Comparison of ENCODE assay signal across 10 cellular contexts in genomic region chr1:201715801-201716741, GRCh38.
DNase-seq lines count a peak whose midpoint lies in the region; ATAC-seq, FAIRE-seq and TF ChIP-seq lines count a peak whose summit lies in the region.
"Had no signal": no experiment of that assay in that cellular context is flagged by ENCODE, and none has a peak within 500 bp of the region (broad histone marks: within the 10 kb centered on the region; RNA-seq: fewer than 3 reads in every experiment).

No MANE protein-coding gene starts in this region.

- peaks cover 0 to 8% (median 0%) of the 10 kb centered on the region in 5 donors for H3K36me3 Mint-ChIP-seq in naive thymus-derived CD4-positive, alpha-beta T cell
- H3K36me3 Mint-ChIP-seq in activated CD4-positive, alpha-beta memory T cell treated with anti-CD3 and anti-CD28 coated beads for 36 hours: no peaks in the 10 kb centered on the region

- POLR2A ChIA-PET in AG04450 (lab: Yijun Ruan, JAX): interaction anchor here (0.9 to 2.1 kb wide), 3 partner anchors 21 to 76 kb away, joined by 3 to 8 read pairs (median 4); no protein-coding TSS in a partner anchor
- POLR2A ChIA-PET in K562 (lab: Yijun Ruan, JAX): interaction anchor here (0.7 to 1.7 kb wide), 3 partner anchors 15 to 66 kb away, joined by 3 to 6 read pairs (median 4); no protein-coding TSS in a partner anchor
- POLR2A ChIA-PET in naive thymus-derived CD4-positive, alpha-beta T cell (lab: Charles Lee): no interaction called here
- POLR2A ChIA-PET in activated CD4-positive, alpha-beta memory T cell treated with anti-CD3 and anti-CD28 coated beads for 36 hours (lab: Charles Lee): no interaction called here

- H3K79me2 ChIP-seq in K562 (ENCODE audit: control insufficient read depth, insufficient read depth, low read length): no peaks in the 10 kb centered on the region

- no peaks in the 10 kb centered on the region for H3K9me3 Mint-ChIP-seq in naive thymus-derived CD4-positive, alpha-beta T cell
- H3K9me3 Mint-ChIP-seq in activated CD4-positive, alpha-beta memory T cell treated with anti-CD3 and anti-CD28 coated beads for 36 hours: no peaks in the 10 kb centered on the region

- H3K4me1 ChIP-seq in K562 (replicated peaks in 1 of 2; ENCODE audit: control insufficient read depth in 2 of 2, insufficient read depth in 2 of 2, low read length in 2 of 2): peaks cover 18 to 24% of the 10 kb centered on the region in 2 experiments
- H3K4me1 ChIP-seq in naive thymus-derived CD4-positive, alpha-beta T cell (ENCODE audit: control insufficient read depth in 2 of 2, insufficient read depth in 2 of 2, low read length in 2 of 2): no peaks in the 10 kb centered on the region

- H3K36me3 ChIP-seq in K562 (ENCODE audit: control insufficient read depth, insufficient read depth, low read length): peaks cover 17% of the 10 kb centered on the region; the same call in 1 of the 3 replicates
- no peaks in the 10 kb centered on the region for H3K36me3 ChIP-seq in naive thymus-derived CD4-positive, alpha-beta T cell (ENCODE audit: control insufficient read depth in 2 of 3, insufficient read depth in 3 of 3, low read length in 3 of 3)

- DNase-seq in AG04450 (ENCODE audit: low read depth, low spot score): no peak
- peak; percentile 87 for DNase-seq in KBM-7
- no peak for DNase-seq in K562 (ENCODE audit: extremely low read depth in 1 of 4, low spot score in 3 of 4)
- no peak for DNase-seq in naive thymus-derived CD4-positive, alpha-beta T cell
- DNase-seq in activated CD4-positive, alpha-beta memory T cell treated with anti-CD3 and anti-CD28 coated beads for 36 hours: no peak
- no peak for DNase-seq in LoVo (ENCODE audit: low spot score)
- no peak for DNase-seq in GF-D8 (lab: John Stamatoyannopoulos, UW)
- DNase-seq: activated T-cell treated with anti-CD3 and anti-CD28 coated beads, Interleukin-2, amount 50 U/mL, for 48 hours had no signal

- CTCF ChIA-PET in AG04450 (lab: Charles Lee): interaction anchor here (10.4 kb wide), 1 partner anchor 79 kb away, joined by 232 read pairs; no protein-coding TSS in a partner anchor
- CTCF ChIA-PET in K562 (lab: Yijun Ruan, JAX; ENCODE audit: low intra/inter-chr PET ratio): no interaction called here
- CTCF ChIA-PET in naive thymus-derived CD4-positive, alpha-beta T cell (lab: Charles Lee): no interaction called here
- CTCF ChIA-PET in activated CD4-positive, alpha-beta memory T cell treated with anti-CD3 and anti-CD28 coated beads for 36 hours (lab: Charles Lee): interaction anchor here (17.1 kb wide), 1 partner anchor 74 kb away, joined by 298 read pairs; no protein-coding TSS in a partner anchor

- intact Hi-C loops in K562 (cut with micrococcal nuclease): loop anchor here (2.0 to 10.0 kb wide), 2 partner anchors 35 to 259 kb away; no protein-coding TSS in a partner anchor
- intact Hi-C loops in naive thymus-derived CD4-positive, alpha-beta T cell (cut with micrococcal nuclease): no loop called here
- intact Hi-C loops in activated CD4-positive, alpha-beta memory T cell treated with anti-CD3 and anti-CD28 coated beads for 36 hours (cut with micrococcal nuclease): no loop called here

- BruUV-seq in K562 (replicated peaks; lab: Mats Ljungman, UMichigan): no TSS peak

- 38% methylated on average over 11 of the region's 11 CpGs for WGBS in K562 (ENCODE audit: insufficient coverage, low coverage, missing lambda C conversion rate)

- TF ChIP-seq CTCF in AG04450 (IDR thresholded peaks at IDR 0.05; ENCODE audit: low read depth, low read length) (no peak), K562 (IDR thresholded peaks at IDR 0.05 in 2 of 3, conservative IDR thresholded peaks at IDR 0.05 in 1 of 3; ENCODE audit: insufficient read depth in 2 of 3, low read depth in 1 of 3, low read length in 3 of 3) (no peak)

- peaks cover 0 to 2% (median 0%) of the 10 kb centered on the region in 7 donors for H3K4me1 Mint-ChIP-seq in naive thymus-derived CD4-positive, alpha-beta T cell
- H3K4me1 Mint-ChIP-seq in activated CD4-positive, alpha-beta memory T cell treated with anti-CD3 and anti-CD28 coated beads for 36 hours (ENCODE audit: low read depth): no peaks in the 10 kb centered on the region

- TF ChIP-seq POLR2A in K562 (conservative IDR thresholded peaks at IDR 0.05): no peak

- no peaks in the 10 kb centered on the region; the same call in 1 of the 2 replicates for H3K9me3 ChIP-seq in AG04450 (ENCODE audit: control insufficient read depth, insufficient read depth, low read length)
- no peaks in the 10 kb centered on the region for H3K9me3 ChIP-seq in K562 (replicated peaks; ENCODE audit: control insufficient read depth, insufficient read depth, low read depth, low read length)
- H3K9me3 ChIP-seq in naive thymus-derived CD4-positive, alpha-beta T cell (ENCODE audit: control insufficient read depth in 2 of 3, low read length in 3 of 3): no peaks in the 10 kb centered on the region

- no peak for FAIRE-seq in K562 (lab: Jason Lieb, UNC)
- FAIRE-seq: frontal cortex had no signal

- H3K27me3 ChIP-seq in AG04450 (ENCODE audit: control insufficient read depth, insufficient read depth, low read length) (no peaks in the 10 kb centered on the region), K562 (ENCODE audit: control insufficient read depth in 2 of 2, insufficient read depth in 2 of 2, low read length in 2 of 2) (no peaks in the 10 kb centered on the region)
- H3K27me3 ChIP-seq in naive thymus-derived CD4-positive, alpha-beta T cell (ENCODE audit: control insufficient read depth in 2 of 2, insufficient read depth in 2 of 2, low read length in 2 of 2): no peaks in the 10 kb centered on the region

- H3K9me1 ChIP-seq in K562 (ENCODE audit: control insufficient read depth, insufficient read depth, low read length): no peaks in the 10 kb centered on the region

- H3K9ac ChIP-seq in K562 (ENCODE audit: insufficient read depth in 1 of 2, low read depth in 2 of 2, low read length in 2 of 2): no peak overlapping the region

- no peak for TF ChIP-seq EP300 in K562 (IDR thresholded peaks at IDR 0.05; ENCODE audit: low read length)

- H3K27me3 Mint-ChIP-seq in naive thymus-derived CD4-positive, alpha-beta T cell: no peaks in the 10 kb centered on the region
- no peaks in the 10 kb centered on the region for H3K27me3 Mint-ChIP-seq in activated CD4-positive, alpha-beta memory T cell treated with anti-CD3 and anti-CD28 coated beads for 36 hours

- no peak overlapping the region for H3K4me3 ChIP-seq in AG04450 (ENCODE audit: low read depth, low read length)
- H3K4me3 ChIP-seq in K562: no peak overlapping the region
- H3K4me3 ChIP-seq in naive thymus-derived CD4-positive, alpha-beta T cell (ENCODE audit: low read length): no peak overlapping the region

- H3K4me3 Mint-ChIP-seq in naive thymus-derived CD4-positive, alpha-beta T cell: no peak overlapping the region
- H3K4me3 Mint-ChIP-seq in activated CD4-positive, alpha-beta memory T cell treated with anti-CD3 and anti-CD28 coated beads for 36 hours: no peak overlapping the region

- in situ Hi-C loops in KBM-7 (cut with MboI; ENCODE audit: low pct_unique_long_range_greater_than_20kb, low sequenced_read_pairs): no loop called here
- in situ Hi-C loops in K562 (cut with MboI): no loop called here

- no peaks in the 10 kb centered on the region for H4K20me1 ChIP-seq in K562 (replicated peaks; ENCODE audit: control insufficient read depth, insufficient read depth, low read length)

- no peak overlapping the region for H2AFZ ChIP-seq in K562 (ENCODE audit: low read depth, low read length)

- H3K4me2 ChIP-seq in K562 (ENCODE audit: insufficient read depth, low read length): no peak overlapping the region

- H3K27ac ChIP-seq in AG04450 (ENCODE audit: low read depth, low read length): peak overlapping the region; percentile 97
- H3K27ac ChIP-seq in K562 (ENCODE audit: extremely low read depth, low read depth, low read length): no peak overlapping the region
- no peak overlapping the region for H3K27ac ChIP-seq in naive thymus-derived CD4-positive, alpha-beta T cell (ENCODE audit: low read depth, low read length)

- ATAC-seq in K562 (no peak), GM21360 (IDR thresholded peaks at IDR 0.05; ENCODE audit: unreplicated experiment) (no peak)
- ATAC-seq in naive thymus-derived CD4-positive, alpha-beta T cell: peak; percentile 67

- no peak for TF ChIP-seq RAD21 in K562 (CRISPR knock-in tag; conservative IDR thresholded peaks at IDR 0.05 in 1 of 2, IDR thresholded peaks at IDR 0.05 in 1 of 2)

- H3K27ac Mint-ChIP-seq in naive thymus-derived CD4-positive, alpha-beta T cell: no peak overlapping the region
- H3K27ac Mint-ChIP-seq in activated CD4-positive, alpha-beta memory T cell treated with anti-CD3 and anti-CD28 coated beads for 36 hours: no peak overlapping the region

TF ChIP-seq in K562, 482 proteins besides CTCF, POLR2A, EP300 and RAD21:
- TF ChIP-seq, protein P1, sequence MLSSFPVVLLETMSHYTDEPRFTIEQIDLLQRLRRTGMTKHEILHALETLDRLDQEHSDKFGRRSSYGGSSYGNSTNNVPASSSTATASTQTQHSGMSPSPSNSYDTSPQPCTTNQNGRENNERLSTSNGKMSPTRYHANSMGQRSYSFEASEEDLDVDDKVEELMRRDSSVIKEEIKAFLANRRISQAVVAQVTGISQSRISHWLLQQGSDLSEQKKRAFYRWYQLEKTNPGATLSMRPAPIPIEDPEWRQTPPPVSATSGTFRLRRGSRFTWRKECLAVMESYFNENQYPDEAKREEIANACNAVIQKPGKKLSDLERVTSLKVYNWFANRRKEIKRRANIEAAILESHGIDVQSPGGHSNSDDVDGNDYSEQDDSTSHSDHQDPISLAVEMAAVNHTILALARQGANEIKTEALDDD (IDR thresholded peaks at IDR 0.05): peak; percentile 72; the same call in 1 of the 2 replicates
- TF ChIP-seq, protein P2, sequence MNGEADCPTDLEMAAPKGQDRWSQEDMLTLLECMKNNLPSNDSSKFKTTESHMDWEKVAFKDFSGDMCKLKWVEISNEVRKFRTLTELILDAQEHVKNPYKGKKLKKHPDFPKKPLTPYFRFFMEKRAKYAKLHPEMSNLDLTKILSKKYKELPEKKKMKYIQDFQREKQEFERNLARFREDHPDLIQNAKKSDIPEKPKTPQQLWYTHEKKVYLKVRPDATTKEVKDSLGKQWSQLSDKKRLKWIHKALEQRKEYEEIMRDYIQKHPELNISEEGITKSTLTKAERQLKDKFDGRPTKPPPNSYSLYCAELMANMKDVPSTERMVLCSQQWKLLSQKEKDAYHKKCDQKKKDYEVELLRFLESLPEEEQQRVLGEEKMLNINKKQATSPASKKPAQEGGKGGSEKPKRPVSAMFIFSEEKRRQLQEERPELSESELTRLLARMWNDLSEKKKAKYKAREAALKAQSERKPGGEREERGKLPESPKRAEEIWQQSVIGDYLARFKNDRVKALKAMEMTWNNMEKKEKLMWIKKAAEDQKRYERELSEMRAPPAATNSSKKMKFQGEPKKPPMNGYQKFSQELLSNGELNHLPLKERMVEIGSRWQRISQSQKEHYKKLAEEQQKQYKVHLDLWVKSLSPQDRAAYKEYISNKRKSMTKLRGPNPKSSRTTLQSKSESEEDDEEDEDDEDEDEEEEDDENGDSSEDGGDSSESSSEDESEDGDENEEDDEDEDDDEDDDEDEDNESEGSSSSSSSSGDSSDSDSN (IDR thresholded peaks at IDR 0.05; ENCODE audit: borderline replicate concordance in 1 of 2, low read depth in 2 of 2, low read length in 2 of 2): no peak

Comparison
In these comparisons a context has a peak if more than half of its experiments do, and no peak if none do; other contexts are left out.
1. CTCF ChIA-PET loops: an anchor here in AG04450 (10.4 kb wide) and activated CD4-positive, alpha-beta memory T cell treated with anti-CD3 and anti-CD28 coated beads for 36 hours (17.1 kb wide); none called in K562 and naive thymus-derived CD4-positive, alpha-beta T cell.
2. POLR2A ChIA-PET loops: an anchor here in AG04450 (0.9 to 2.1 kb wide) and K562 (0.7 to 1.7 kb wide); none called in naive thymus-derived CD4-positive, alpha-beta T cell and activated CD4-positive, alpha-beta memory T cell treated with anti-CD3 and anti-CD28 coated beads for 36 hours.